9 cellular contexts compared by ENCODE assay signal in genomic region chr1:54944610-54945392, GRCh38. TPM values are rescaled to one million over a fixed set of nuclear protein-coding genes. Genes with fewer than 3 reads are reported as not detected.
DNase-seq lines count a peak whose midpoint lies in the region; ATAC-seq and TF ChIP-seq lines count a peak whose summit lies in the region.
"Had no signal": no experiment of that assay in that cellular context is flagged by ENCODE, and none has a peak within 500 bp of the region (broad histone marks: within the 10 kb centered on the region; RNA-seq: fewer than 3 reads in every experiment).

No MANE protein-coding gene starts in this region.

- WGBS in lung, 2 donors = 35 to 45% methylated on average over 9 of the region's 9 CpGs

- H3K27me3 ChIP-seq in lung (ENCODE audit: control insufficient read depth, insufficient read depth) = no peaks in the 10 kb centered on the region

- H3K27ac ChIP-seq in lung (ENCODE audit: low read depth in 1 of 2, low read length in 1 of 2) = no peak overlapping the region

- peak; percentile 83 for ATAC-seq in HG03432 (IDR thresholded peaks at IDR 0.05; ENCODE audit: unreplicated experiment)
- ATAC-seq in lung (ENCODE audit: insufficient read depth, low FRiP score) = peak; percentile 69
- ATAC-seq in GM18867 (IDR thresholded peaks at IDR 0.05; ENCODE audit: unreplicated experiment) = no peak

- H3K4me3 ChIP-seq in GM12864 (ENCODE audit: low read depth, low read length) = no peak overlapping the region
- no peak overlapping the region for H3K4me3 ChIP-seq in lung

- H3K9me3 ChIP-seq in lung (ENCODE audit: control insufficient read depth in 2 of 2, insufficient read depth in 1 of 2, low read length in 1 of 2) = no peaks in the 10 kb centered on the region

- peak; percentile 82 for TF ChIP-seq CTCF in GM12864 (IDR thresholded peaks at IDR 0.05; ENCODE audit: low read depth, low read length, missing control alignments)
- TF ChIP-seq CTCF in lung (IDR thresholded peaks at IDR 0.05; ENCODE audit: control extremely low read depth, extremely low read depth) = peak; percentile 67

- DNase-seq in GM12864 (ENCODE audit: low read depth) (peak; percentile 61), NCI-H748 treated with DMSO at 0.1 percent for 48 hours (lab: John Stamatoyannopoulos, UW) (peak; percentile 43), lung (ENCODE audit: low spot score) (peak; percentile 63)
- DNase-seq in activated CD4-positive, alpha-beta T cell treated with anti-CD3 and anti-CD28 coated beads, Interleukin-2, amount 50 U/mL, for 4 hours = peak; percentile 42 to 46
- peak; percentile 38 for DNase-seq in effector CD4-positive, alpha-beta T cell
- peak; percentile 22 to 55 (median 42) for DNase-seq in stimulated activated CD4-positive, alpha-beta T cell treated with anti-CD3 and anti-CD28 coated beads, TNF-alpha, amount 100 ng/mL, for 24 hours (ENCODE audit: low read depth in 3 of 3)

- no peaks in the 10 kb centered on the region for H3K36me3 ChIP-seq in lung (ENCODE audit: control insufficient read depth in 2 of 2, insufficient read depth in 2 of 2, low read length in 2 of 2)

- peaks cover 0 to 3% of the 10 kb centered on the region in 2 donors for H3K4me1 ChIP-seq in lung (ENCODE audit: control insufficient read depth in 2 of 2, insufficient read depth in 2 of 2, low read length in 2 of 2)

RNA-seq across cellular contexts. Expression of gene TMEM61, which starts 35.6 kb away (rescaled TPM):
- total RNA-seq in lung = 1 to 10 TPM; 1.1 to 2.1 TPM
- polyA plus RNA-seq in lung = 1 to 10 TPM in 1 of 2 donors, under 1 TPM in 1; 0.91 to 1.6 TPM
- total RNA-seq: mononuclear cell had no signal

RNA-seq across cellular contexts. Expression of gene BSND, which starts 53.9 kb away (rescaled TPM):
- total RNA-seq in lung = not detected
- polyA plus RNA-seq in lung = under 1 TPM in 1 of 2 donors, not detected in 1; 0.02 TPM
- total RNA-seq: mononuclear cell had no signal

RNA-seq across cellular contexts. Expression of gene DHCR24, which starts 57.8 kb away (rescaled TPM):
- 100 to 1,000 TPM; 433 to 735 TPM for total RNA-seq in lung
- polyA plus RNA-seq in lung = 100 to 1,000 TPM; 269 to 439 TPM
